In genomic region chr1:183632964-183633363, GRCh38 we compare ENCODE assay signal across 7 cellular contexts. TPM values are rescaled to one million over a fixed set of nuclear protein-coding genes. Genes with fewer than 3 reads are reported as not detected.
DNase-seq lines count a peak whose midpoint lies in the region; ATAC-seq, FAIRE-seq and TF ChIP-seq lines count a peak whose summit lies in the region.

No MANE protein-coding gene starts in this region.

- no peak for FAIRE-seq in endothelial cell of umbilical vein (lab: Jason Lieb, UNC)

- 47 to 67% methylated on average over 1 of the region's 1 CpG for WGBS in sigmoid colon, 2 donors

- H3K79me2 ChIP-seq in OCI-LY3 (ENCODE audit: low read length) (peaks cover 76% of the 10 kb centered on the region), endothelial cell of umbilical vein (ENCODE audit: control insufficient read depth, insufficient read depth, low read length) (peaks cover 64% of the 10 kb centered on the region)

- CTCF ChIA-PET in endothelial cell of umbilical vein (lab: Charles Lee): interaction anchor here (0.6 to 5.6 kb wide), 14 partner anchors 13 to 418 kb away, joined by 3 to 46 read pairs (median 5); partner anchors contain the start of genes APOBEC4, SMG7 and TSEN15

- intact Hi-C loops in endothelial cell of umbilical vein (cut with micrococcal nuclease): loop anchor here (2.0 to 10.0 kb wide), 3 partner anchors 52 to 1742 kb away; no protein-coding TSS in a partner anchor
- intact Hi-C loops in sigmoid colon (cut with DNase I): loop anchor here (5.0 to 10.0 kb wide), 2 partner anchors 161 to 1342 kb away; partner anchors contain the start of genes NIBAN1 and SMG7

- H3K4me3 ChIP-seq in GM12875 (ENCODE audit: low read depth, low read length): peak overlapping the region; percentile 98
- H3K4me3 ChIP-seq in OCI-LY3 (ENCODE audit: low read length): peak overlapping the region; percentile 87
- peak overlapping the region; percentile 18 to 100 (median 99) for H3K4me3 ChIP-seq in endothelial cell of umbilical vein (replicated peaks in 1 of 3; ENCODE audit: insufficient read depth in 1 of 3, low read depth in 1 of 3, low read length in 3 of 3)
- H3K4me3 ChIP-seq in sigmoid colon: peak overlapping the region; percentile 65 to 96 (median 86)

- H3K36me3 ChIP-seq in OCI-LY3 (replicated peaks; ENCODE audit: low read depth, low read length) (peaks cover 52% of the 10 kb centered on the region), endothelial cell of umbilical vein (ENCODE audit: control insufficient read depth in 2 of 2, extremely low read depth in 1 of 2, insufficient read depth in 2 of 2, low read length in 2 of 2) (peaks cover 5 to 23% of the 10 kb centered on the region in 2 experiments), sigmoid colon (peaks cover 0 to 25% (median 17%) of the 10 kb centered on the region in 4 donors)

- no peak overlapping the region for H2AFZ ChIP-seq in OCI-LY3 (ENCODE audit: low read depth, low read length)
- no peak overlapping the region for H2AFZ ChIP-seq in endothelial cell of umbilical vein (ENCODE audit: low read depth, low read length)

- no peaks in the 10 kb centered on the region; the same call in 1 of the 2 replicates for H3K27me3 ChIP-seq in OCI-LY3 (ENCODE audit: low read depth, low read length)
- H3K27me3 ChIP-seq in endothelial cell of umbilical vein (ENCODE audit: control insufficient read depth in 2 of 2, insufficient read depth in 2 of 2, low read length in 2 of 2): no peaks in the 10 kb centered on the region
- H3K27me3 ChIP-seq in sigmoid colon: no peaks in the 10 kb centered on the region

- no peaks in the 10 kb centered on the region for H3K9me1 ChIP-seq in endothelial cell of umbilical vein (replicated peaks; ENCODE audit: control insufficient read depth, extremely low read depth, insufficient read depth, low read length)

- dilution Hi-C loops in endothelial cell of umbilical vein (cut with MboI; ENCODE audit: extremely low pct_ligation_motif_present, low sequenced_read_pairs): no loop called here

- H3K9me3 ChIP-seq in OCI-LY3 (ENCODE audit: insufficient read depth, low read length) (no peaks in the 10 kb centered on the region), endothelial cell of umbilical vein (replicated peaks; ENCODE audit: control insufficient read depth, insufficient read depth, low read length) (no peaks in the 10 kb centered on the region), sigmoid colon (no peaks in the 10 kb centered on the region)

- H4K20me1 ChIP-seq in OCI-LY3 (ENCODE audit: insufficient read depth, low read length) (peaks cover 53% of the 10 kb centered on the region), endothelial cell of umbilical vein (replicated peaks; ENCODE audit: control insufficient read depth, extremely low read depth, insufficient read depth, low read length) (peaks cover 4% of the 10 kb centered on the region)

- no peak for TF ChIP-seq EP300 in sigmoid colon (IDR thresholded peaks at IDR 0.05)

- POLR2A ChIA-PET in endothelial cell of umbilical vein (lab: Charles Lee): no interaction called here

- H3K4me2 ChIP-seq in OCI-LY3 (ENCODE audit: low read length): peak overlapping the region; percentile 86
- H3K4me2 ChIP-seq in endothelial cell of umbilical vein (ENCODE audit: insufficient read depth, low read length): peak overlapping the region; percentile 94

- H3K4me1 ChIP-seq in OCI-LY3 (ENCODE audit: low read length): peaks cover 36% of the 10 kb centered on the region
- peaks cover 41% of the 10 kb centered on the region for H3K4me1 ChIP-seq in endothelial cell of umbilical vein (ENCODE audit: control insufficient read depth, extremely low read depth, insufficient read depth, low read length)
- peaks cover 0 to 62% (median 47%) of the 10 kb centered on the region in 4 donors for H3K4me1 ChIP-seq in sigmoid colon

- TF ChIP-seq CTCF in GM12875 (IDR thresholded peaks at IDR 0.05; ENCODE audit: borderline replicate concordance, insufficient read depth, low read depth, low read length) (no peak), OCI-LY3 (IDR thresholded peaks at IDR 0.05; ENCODE audit: low read depth, low read length) (no peak), endothelial cell of umbilical vein (IDR thresholded peaks at IDR 0.05; ENCODE audit: extremely low read depth in 1 of 2, insufficient read depth in 1 of 2, low read depth in 1 of 2, low read length in 2 of 2) (no peak), sigmoid colon (IDR thresholded peaks at IDR 0.05) (no peak)

- no TSS peak for BruUV-seq in endothelial cell of umbilical vein (replicated peaks; lab: Mats Ljungman, UMichigan)

- H3K27ac ChIP-seq in OCI-LY3 (ENCODE audit: low read length) (peak overlapping the region; percentile 94), endothelial cell of umbilical vein (ENCODE audit: insufficient read depth, low read depth, low read length) (no peak overlapping the region), sigmoid colon (peak overlapping the region; percentile 96 to 99 (median 98))

- DNase-seq in endothelial cell of umbilical vein (ENCODE audit: low read depth, low spot score) (no peak), sigmoid colon (no peak), SW 1271 (lab: John Stamatoyannopoulos, UW) (no peak), NCI-H2171 treated with DMSO at 0.1 percent for 48 hours (lab: John Stamatoyannopoulos, UW) (no peak)

- TF ChIP-seq POLR2A in endothelial cell of umbilical vein (IDR thresholded peaks at IDR 0.05; ENCODE audit: low read depth, low read length) (no peak), sigmoid colon (IDR thresholded peaks at IDR 0.05) (no peak)

- H3K9ac ChIP-seq in OCI-LY3 (ENCODE audit: low read length): peak overlapping the region; percentile 98
- H3K9ac ChIP-seq in endothelial cell of umbilical vein (replicated peaks; ENCODE audit: extremely low read depth, insufficient read depth, low read length): peak overlapping the region; percentile 97

- ATAC-seq in HG02678 (IDR thresholded peaks at IDR 0.05; ENCODE audit: unreplicated experiment): no peak

TF ChIP-seq in endothelial cell of umbilical vein, 7 proteins besides CTCF, POLR2A, EP300 and RAD21:
- TF ChIP-seq GATA2 (IDR thresholded peaks at IDR 0.05; ENCODE audit: insufficient read depth, insufficient read length, low read depth, low read length) (no peak), FOS (IDR thresholded peaks at IDR 0.05; ENCODE audit: borderline replicate concordance, insufficient read depth, low read length) (no peak), JUN (IDR thresholded peaks at IDR 0.05; ENCODE audit: borderline replicate concordance, insufficient read depth, insufficient read length, low read depth) (no peak), MYC (IDR thresholded peaks at IDR 0.05; ENCODE audit: low read depth, low read length) (no peak), EZH2 (IDR thresholded peaks at IDR 0.05; ENCODE audit: borderline replicate concordance, low read depth, low read length, severe bottlenecking) (no peak), POLR2AphosphoS5 (IDR thresholded peaks at IDR 0.05; ENCODE audit: insufficient read depth, low read depth, low read length) (no peak)
- TF ChIP-seq, protein P1, sequence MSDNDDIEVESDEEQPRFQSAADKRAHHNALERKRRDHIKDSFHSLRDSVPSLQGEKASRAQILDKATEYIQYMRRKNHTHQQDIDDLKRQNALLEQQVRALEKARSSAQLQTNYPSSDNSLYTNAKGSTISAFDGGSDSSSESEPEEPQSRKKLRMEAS (IDR thresholded peaks at IDR 0.05; ENCODE audit: insufficient read depth, insufficient read length): no peak

RNA-seq across cellular contexts. Expression of gene ARPC5, which starts 2.6 kb away (rescaled TPM):
- 185 and 190 TPM in 2 replicates for total RNA-seq in endothelial cell of umbilical vein
- polyA plus RNA-seq in endothelial cell of umbilical vein: 72.1 and 110 TPM in 2 replicates
- 142 TPM in 2 replicates for polyA plus RNA-seq in endothelial cell of umbilical vein (2011; cell fraction: cytosol; rRNA removed)
- polyA plus RNA-seq in endothelial cell of umbilical vein (2011; cell fraction: nucleus; rRNA removed): 56.3 and 77.4 TPM in 2 replicates
- 250 and 281 TPM in 2 replicates for polyA plus RNA-seq in endothelial cell of umbilical vein (2012)
- 130 and 135 TPM in 2 replicates for polyA minus RNA-seq in endothelial cell of umbilical vein
- polyA minus RNA-seq in endothelial cell of umbilical vein (2011; cell fraction: cytosol; rRNA and poly(A)+ RNA removed): 76.5 TPM
- 51.5 and 60.3 TPM in 2 replicates for polyA minus RNA-seq in endothelial cell of umbilical vein (2011; cell fraction: nucleus; rRNA and poly(A)+ RNA removed)
- total RNA-seq in sigmoid colon: 10 to 100 TPM; 57.3 to 95.6 (median 90.1) TPM
- polyA plus RNA-seq in sigmoid colon: 100 to 1,000 TPM; 161 to 278 (median 175) TPM

RNA-seq across cellular contexts. Expression of gene APOBEC4, which starts 20.2 kb away (rescaled TPM):
- total RNA-seq in endothelial cell of umbilical vein (not detected in 2 replicates), sigmoid colon (not detected)
- polyA plus RNA-seq in endothelial cell of umbilical vein (not detected in 2 replicates), sigmoid colon (under 1 TPM in 1 of 3 donors, not detected in 2; 0.10 TPM)
- polyA plus RNA-seq in endothelial cell of umbilical vein (2011; cell fraction: cytosol; rRNA removed): not detected in 2 replicates
- polyA plus RNA-seq in endothelial cell of umbilical vein (2011; cell fraction: nucleus; rRNA removed): not detected in 2 replicates
- not detected in 2 replicates for polyA plus RNA-seq in endothelial cell of umbilical vein (2012)
- not detected in 2 replicates for polyA minus RNA-seq in endothelial cell of umbilical vein
- not detected for polyA minus RNA-seq in endothelial cell of umbilical vein (2011; cell fraction: cytosol; rRNA and poly(A)+ RNA removed)
- not detected in 2 replicates for polyA minus RNA-seq in endothelial cell of umbilical vein (2011; cell fraction: nucleus; rRNA and poly(A)+ RNA removed)

RNA-seq across cellular contexts. Expression of gene NCF2, which starts 42.7 kb away (rescaled TPM):
- total RNA-seq in endothelial cell of umbilical vein (not detected in 2 replicates), sigmoid colon (10 to 100 TPM in 3 of 4 donors, 1 to 10 TPM in 1; 5.0 to 16.3 (median 12.5) TPM)
- polyA plus RNA-seq in endothelial cell of umbilical vein (0.03 TPM in 1 of 2 replicates, not detected in the other), sigmoid colon (1 to 10 TPM; 6.0 to 9.2 (median 7.0) TPM)
- not detected in 2 replicates for polyA plus RNA-seq in endothelial cell of umbilical vein (2011; cell fraction: cytosol; rRNA removed)
- polyA plus RNA-seq in endothelial cell of umbilical vein (2011; cell fraction: nucleus; rRNA removed): 0.07 and 0.67 TPM in 2 replicates
- not detected in 2 replicates for polyA plus RNA-seq in endothelial cell of umbilical vein (2012)
- polyA minus RNA-seq in endothelial cell of umbilical vein: not detected in 2 replicates
- not detected for polyA minus RNA-seq in endothelial cell of umbilical vein (2011; cell fraction: cytosol; rRNA and poly(A)+ RNA removed)
- not detected in 2 replicates for polyA minus RNA-seq in endothelial cell of umbilical vein (2011; cell fraction: nucleus; rRNA and poly(A)+ RNA removed)
